ENCODE assay signal across 8 cellular contexts in the genomic region with DNA sequence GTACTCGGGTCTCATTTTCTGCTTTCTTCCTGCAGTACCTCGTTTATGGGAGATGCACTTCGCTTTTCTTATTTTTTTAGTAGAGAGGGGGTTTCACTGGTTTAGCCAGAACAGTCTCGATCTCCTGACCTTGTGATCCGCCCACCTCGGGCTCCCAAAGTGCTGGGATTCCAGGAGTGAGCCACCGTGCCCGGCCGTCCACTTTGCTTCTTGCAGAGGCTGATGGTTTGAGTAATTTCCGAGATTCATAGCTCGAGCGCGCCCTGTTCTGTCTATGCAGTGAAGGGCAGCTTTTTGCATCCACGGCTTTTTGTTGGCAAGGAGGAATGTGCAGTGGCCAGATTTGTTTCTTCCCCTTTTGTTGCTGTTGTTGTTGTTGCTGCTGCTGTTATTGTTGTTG.
DNase-seq lines count a peak whose midpoint lies in the region; TF ChIP-seq lines count a peak whose summit lies in the region.
"Not testable (repeated sequence)": the region's sequence is repeated elsewhere in the genome, so short reads cannot be mapped to it uniquely, and the experiment has no call there.

No MANE protein-coding gene starts in this region.

- H3K4me3 Mint-ChIP-seq in activated T-helper 2 cell treated with anti-CD3 and anti-CD28 coated beads, Interferon-gamma antibody, Interleukin-2, Interleukin-4, amounts not matched to agents 10 μg/mL and 5 μg/mL and 100 μg/mL, durations not matched to agents 14 hours and 24 hours and 36 hours (ENCODE audit: low read depth) = not testable (repeated sequence)

- not testable (repeated sequence) for TF ChIP-seq CTCF in BE2C (IDR thresholded peaks at IDR 0.05; ENCODE audit: low read depth, low read length); colonic mucosa (IDR thresholded peaks at IDR 0.05); left ventricle myocardium inferior (IDR thresholded peaks at IDR 0.05; ENCODE audit: borderline replicate concordance); prostate gland (IDR thresholded peaks at IDR 0.05); suprapubic skin (IDR thresholded peaks at IDR 0.05)

- not testable (repeated sequence) for H3K27me3 Mint-ChIP-seq in activated T-helper 2 cell treated with anti-CD3 and anti-CD28 coated beads, Interferon-gamma antibody, Interleukin-2, Interleukin-4, amounts not matched to agents 10 μg/mL and 5 μg/mL and 100 μg/mL, durations not matched to agents 14 hours and 24 hours and 36 hours (ENCODE audit: low read depth)

- H3K36me3 ChIP-seq in BE2C, colonic mucosa, left ventricle myocardium inferior, prostate gland, suprapubic skin: not testable (repeated sequence)

- DNase-seq in BE2C (peak; percentile 50), colonic mucosa (peak; percentile 59), left ventricle myocardium inferior (peak; percentile 42), mesenteric fat pad (ENCODE audit: low spot score) (peak; percentile 95), prostate gland (ENCODE audit: low spot score) (peak; percentile 40), suprapubic skin (ENCODE audit: low spot score in 2 of 2) (peak; percentile 74 to 94)
- DNase-seq in activated CD4-positive, CD25-positive, alpha-beta regulatory T cell treated with anti-CD3 and anti-CD28 coated beads, Interleukin-2, amount 50 U/mL, for 72 hours = peak; percentile 36
- DNase-seq in activated T-helper 2 cell treated with anti-CD3 and anti-CD28 coated beads, Interferon-gamma antibody, Interleukin-2, Interleukin-4, amounts not matched to agents 10 μg/mL and 5 μg/mL and 100 μg/mL, durations not matched to agents 14 hours and 24 hours and 36 hours (ENCODE audit: low spot score) = peak; percentile 22

- H3K36me3 Mint-ChIP-seq in activated T-helper 2 cell treated with anti-CD3 and anti-CD28 coated beads, Interferon-gamma antibody, Interleukin-2, Interleukin-4, amounts not matched to agents 10 μg/mL and 5 μg/mL and 100 μg/mL, durations not matched to agents 14 hours and 24 hours and 36 hours (ENCODE audit: low read depth) = not testable (repeated sequence)

- not testable (repeated sequence) for H3K4me1 Mint-ChIP-seq in activated T-helper 2 cell treated with anti-CD3 and anti-CD28 coated beads, Interferon-gamma antibody, Interleukin-2, Interleukin-4, amounts not matched to agents 10 μg/mL and 5 μg/mL and 100 μg/mL, durations not matched to agents 14 hours and 24 hours and 36 hours (ENCODE audit: low read depth)

- not testable (repeated sequence) for H3K9me3 ChIP-seq in BE2C; colonic mucosa; left ventricle myocardium inferior (replicated peaks); prostate gland; suprapubic skin

- intact Hi-C loops in activated T-helper 2 cell treated with anti-CD3 and anti-CD28 coated beads, Interferon-gamma antibody, Interleukin-2, Interleukin-4, amounts not matched to agents 10 μg/mL and 5 μg/mL and 100 μg/mL, durations not matched to agents 14 hours and 24 hours and 36 hours (cut with micrococcal nuclease); colonic mucosa (cut with DNase I); left ventricle myocardium inferior (cut with micrococcal nuclease); prostate gland (cut with DNase I): not testable (repeated sequence)

- 76% methylated on average over 14 of the region's 14 CpGs for WGBS in prostate gland
- 69% methylated on average over 10 of the region's 14 CpGs for WGBS in suprapubic skin

- not testable (repeated sequence) for H3K9ac ChIP-seq in colonic mucosa (ENCODE audit: low read depth in 2 of 2, low read length in 2 of 2)

- H3K27ac Mint-ChIP-seq in activated T-helper 2 cell treated with anti-CD3 and anti-CD28 coated beads, Interferon-gamma antibody, Interleukin-2, Interleukin-4, amounts not matched to agents 10 μg/mL and 5 μg/mL and 100 μg/mL, durations not matched to agents 14 hours and 24 hours and 36 hours = not testable (repeated sequence)

- H3K27ac ChIP-seq in colonic mucosa; left ventricle myocardium inferior (replicated peaks); prostate gland; suprapubic skin: not testable (repeated sequence)

- TF ChIP-seq POLR2A in prostate gland (IDR thresholded peaks at IDR 0.05); suprapubic skin (IDR thresholded peaks at IDR 0.05): not testable (repeated sequence)

- not testable (repeated sequence) for H3K4me1 ChIP-seq in BE2C; colonic mucosa; left ventricle myocardium inferior; prostate gland (replicated peaks); suprapubic skin

- not testable (repeated sequence) for H3K4me3 ChIP-seq in BE2C (ENCODE audit: low read depth, low read length); colonic mucosa; left ventricle myocardium inferior; prostate gland; suprapubic skin

- TF ChIP-seq EP300 in suprapubic skin (IDR thresholded peaks at IDR 0.05) = not testable (repeated sequence)

- not testable (repeated sequence) for H3K27me3 ChIP-seq in BE2C; colonic mucosa; prostate gland (replicated peaks; ENCODE audit: insufficient read depth); suprapubic skin
- peaks cover 11% of the 10 kb centered on the region for H3K27me3 ChIP-seq in left ventricle myocardium inferior (ENCODE audit: low read depth)

- not testable (repeated sequence) for H3K9me3 Mint-ChIP-seq in activated T-helper 2 cell treated with anti-CD3 and anti-CD28 coated beads, Interferon-gamma antibody, Interleukin-2, Interleukin-4, amounts not matched to agents 10 μg/mL and 5 μg/mL and 100 μg/mL, durations not matched to agents 14 hours and 24 hours and 36 hours

Comparison
In these comparisons a context has a peak if more than half of its experiments do, and no peak if none do; other contexts are left out.
1. DNase-seq: peak in every context shown above with its lines; median percentile 95 in mesenteric fat pad; 84 in suprapubic skin; 59 in colonic mucosa; 50 in BE2C; 42 in left ventricle myocardium inferior; 40 in prostate gland; 36 in activated CD4-positive, CD25-positive, alpha-beta regulatory T cell treated with anti-CD3 and anti-CD28 coated beads, Interleukin-2, amount 50 U/mL, for 72 hours; 22 in activated T-helper 2 cell treated with anti-CD3 and anti-CD28 coated beads, Interferon-gamma antibody, Interleukin-2, Interleukin-4, amounts not matched to agents 10 μg/mL and 5 μg/mL and 100 μg/mL, durations not matched to agents 14 hours and 24 hours and 36 hours.